ENCODE assay signal across 8 cellular contexts in genomic region chr13:113356594-113356993, GRCh38. TPM values are rescaled to one million over a fixed set of nuclear protein-coding genes. Genes with fewer than 3 reads are reported as not detected.
"Had no signal": no experiment of that assay in that cellular context is flagged by ENCODE, and none has a peak within 500 bp of the region (broad histone marks: within the 10 kb centered on the region; RNA-seq: fewer than 3 reads in every experiment).

No MANE protein-coding gene starts in this region.

- H3K27ac ChIP-seq: GM23248, HL-60 had no signal

- H3K27ac Mint-ChIP-seq: HFFc6, IgD-negative memory B cell had no signal

- H2AFZ ChIP-seq: GM23248 had no signal

- H3K36me3 ChIP-seq: HAP-1 had no signal

- DNase-seq: GM23248, GOT3, H7, HFFc6 had no signal

- H3K4me3 ChIP-seq: GM23248, HAP-1 had no signal

- H3K4me1 ChIP-seq: HAP-1 had no signal

- H3K9me3 ChIP-seq: HAP-1 had no signal

- ATAC-seq: HepG2 had no signal

- H3K9me3 Mint-ChIP-seq: HFFc6 had no signal

- H3K4me3 Mint-ChIP-seq: HFFc6, IgD-negative memory B cell had no signal

RNA-seq across cellular contexts. Expression of gene GRTP1, which starts 7.3 kb away (rescaled TPM):
- total RNA-seq: GM23248 had no signal
- polyA plus RNA-seq: IgD-negative memory B cell had no signal
